ENCODE assay signal across 11 cellular contexts in the genomic region with DNA sequence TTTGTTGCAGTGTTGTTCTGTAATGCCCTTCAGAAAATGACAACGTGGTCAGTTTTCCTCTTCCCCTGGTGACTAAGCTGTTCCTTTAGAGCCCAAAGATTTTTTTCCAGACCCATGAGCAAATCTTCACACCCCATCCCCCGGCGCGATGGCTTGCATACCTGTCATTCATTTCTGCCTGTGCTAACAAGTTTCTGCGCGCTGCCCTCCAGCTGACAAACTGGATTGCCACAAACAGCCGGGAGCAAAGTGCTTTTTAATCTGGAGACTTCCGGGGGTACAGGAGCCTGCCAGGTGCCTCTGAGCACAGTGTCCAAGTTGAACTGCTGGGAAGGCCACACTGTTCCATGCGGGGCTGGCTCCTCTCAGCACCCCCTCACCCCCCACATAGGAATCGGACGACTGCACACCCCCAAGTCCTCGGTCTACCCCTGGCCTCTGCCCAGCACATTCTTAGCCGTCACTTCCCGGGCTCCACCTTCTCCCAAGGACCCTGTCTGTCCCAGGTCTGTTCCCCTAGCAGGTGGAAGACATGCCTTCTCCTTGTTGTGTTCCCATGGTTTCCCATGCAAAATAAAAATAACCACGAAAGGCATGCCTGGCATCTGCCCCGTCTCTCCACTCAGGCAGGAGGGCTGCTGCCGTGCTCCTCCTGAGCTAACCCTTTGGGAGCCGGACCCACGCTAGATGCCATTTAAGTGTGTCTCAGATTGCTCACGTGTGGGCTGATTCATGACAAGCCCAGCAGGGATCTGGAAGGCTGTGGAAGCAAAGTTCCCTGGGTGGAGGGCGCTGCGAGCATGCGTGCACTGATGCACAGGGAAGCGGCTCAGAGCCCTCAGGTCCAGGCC. TPM values are rescaled to one million over a fixed set of nuclear protein-coding genes. Genes with fewer than 3 reads are reported as not detected.
DNase-seq lines count a peak whose midpoint lies in the region; ATAC-seq and TF ChIP-seq lines count a peak whose summit lies in the region.
"Had no signal": no experiment of that assay in that cellular context is flagged by ENCODE, and none has a peak within 500 bp of the region (broad histone marks: within the 10 kb centered on the region; RNA-seq: fewer than 3 reads in every experiment).

No MANE protein-coding gene starts in this region.

- DNase-seq in GM23248 (peak; percentile 82), inferior parietal cortex (ENCODE audit: extremely low spot score) (peak; percentile 29), Karpas-422 (no peak), activated gamma-delta T cell (lab: John Stamatoyannopoulos, UW) (no peak), NCI-H1694 (lab: John Stamatoyannopoulos, UW) (no peak)
- DNase-seq: activated CD4-positive, alpha-beta T cell treated with anti-CD3 and anti-CD28 coated beads, Interleukin-2, amount 50 U/mL, for 4 hours; immature natural killer cell had no signal

- in situ Hi-C loops in GM23248 (cut with MboI) = no loop called here

- H3K36me3 Mint-ChIP-seq in brain = peaks cover 71% of the 10 kb centered on the region

- peak overlapping the region; percentile 86 for H3K27ac ChIP-seq in GM23248
- peak overlapping the region in 19 of 21 experiments; percentile 6 to 76 (median 54) for H3K27ac ChIP-seq in skin epidermis
- no peak overlapping the region for H3K27ac ChIP-seq in Karpas-422 (ENCODE audit: low read length)

- peaks cover 16% of the 10 kb centered on the region for H3K4me1 ChIP-seq in GM23248 (ENCODE audit: insufficient read depth)
- H3K4me1 ChIP-seq in Karpas-422 (ENCODE audit: low read length) = no peaks in the 10 kb centered on the region

- H3K4me3 Mint-ChIP-seq in brain = peak overlapping the region in 1 of 5 experiments; percentile 49
- H3K4me3 Mint-ChIP-seq: immature natural killer cell had no signal

- H3K4me1 Mint-ChIP-seq in brain = peaks cover 11% of the 10 kb centered on the region
- H3K4me1 Mint-ChIP-seq: immature natural killer cell had no signal

- peak overlapping the region; percentile 71 for H3K9ac ChIP-seq in GM23248
- H3K9ac ChIP-seq in Karpas-422 (ENCODE audit: low read length) = no peak overlapping the region

- TF ChIP-seq CTCF in brain (conservative IDR thresholded peaks at IDR 0.05) = no peak

- H3K4me2 ChIP-seq in GM23248 (ENCODE audit: unreplicated experiment) (peak overlapping the region; percentile 15), Karpas-422 (ENCODE audit: low read depth, low read length, poor library complexity, severe bottlenecking) (no peak overlapping the region)

- H3K27me3 Mint-ChIP-seq in brain = no peaks in the 10 kb centered on the region
- H3K27me3 Mint-ChIP-seq: IgD-negative memory B cell had no signal

- H2AFZ ChIP-seq in GM23248 (no peak overlapping the region), Karpas-422 (ENCODE audit: low read length) (no peak overlapping the region)

- H3K9me2 ChIP-seq in GM23248 (ENCODE audit: insufficient read depth) (no peaks in the 10 kb centered on the region), Karpas-422 (replicated peaks; ENCODE audit: insufficient read depth, low read length) (no peaks in the 10 kb centered on the region)

- no peaks in the 10 kb centered on the region for H3K9me3 Mint-ChIP-seq in brain
- H3K9me3 Mint-ChIP-seq: IgD-negative memory B cell, immature natural killer cell had no signal

- H3K27me3 ChIP-seq in GM23248 (replicated peaks; ENCODE audit: insufficient read depth) (no peaks in the 10 kb centered on the region), Karpas-422 (ENCODE audit: low read length) (no peaks in the 10 kb centered on the region)

- H3K4me3 ChIP-seq in GM23248 = no peak overlapping the region
- H3K4me3 ChIP-seq in skin epidermis = no peak overlapping the region
- no peak overlapping the region for H3K4me3 ChIP-seq in Karpas-422 (ENCODE audit: low read length)

- ATAC-seq in GM18519 (IDR thresholded peaks at IDR 0.05; ENCODE audit: low FRiP score, unreplicated experiment) = no peak

- H3K9me3 ChIP-seq in GM23248 (ENCODE audit: low read depth) = no peaks in the 10 kb centered on the region
- H3K9me3 ChIP-seq in Karpas-422 (ENCODE audit: low read length) = no peaks in the 10 kb centered on the region

- H4K20me1 ChIP-seq in GM23248 (ENCODE audit: insufficient read depth) = no peaks in the 10 kb centered on the region; the same call in 1 of the 2 replicates
- no peaks in the 10 kb centered on the region for H4K20me1 ChIP-seq in Karpas-422 (ENCODE audit: insufficient read depth, low read depth, low read length)

- H3K79me2 ChIP-seq in GM23248 (ENCODE audit: insufficient read depth) (peaks cover 15% of the 10 kb centered on the region), Karpas-422 (ENCODE audit: low read length) (no peaks in the 10 kb centered on the region)

- H3K27ac Mint-ChIP-seq in brain = peak overlapping the region in 4 of 5 experiments; percentile 41 to 88 (median 78)
- H3K27ac Mint-ChIP-seq: immature natural killer cell had no signal

- H3F3A ChIP-seq in GM23248 (ENCODE audit: insufficient read depth) = peaks cover 3% of the 10 kb centered on the region

- WGBS in GM23248 (ENCODE audit: low coverage in 1 of 2, low lambda C conversion rate in 2 of 2, missing lambda C conversion rate in 2 of 2), 2 experiments = 55 to 57% methylated on average over 24 of the region's 24 CpGs

- H3K36me3 ChIP-seq in GM23248 (ENCODE audit: low read depth) (peaks cover 23% of the 10 kb centered on the region), Karpas-422 (ENCODE audit: insufficient read depth, low read length) (no peaks in the 10 kb centered on the region)

RNA-seq across cellular contexts. Expression of gene RILPL1, which starts 14.1 kb away (rescaled TPM):
- total RNA-seq in GM23248 (2014; rRNA removed; shearing (Covaris generic)) = 16.6 and 29.8 TPM in 2 replicates
- polyA plus RNA-seq in GM23248 (2016; fragmentation: Nextera tagmentation; extraction: Ambion mirVana) = 2.9 and 3.6 TPM in 2 replicates
- 18.2 TPM for polyA plus RNA-seq in brain (ENCODE audit: insufficient read depth, low read depth, low replicate concordance)
- total RNA-seq in Karpas-422 (2014; rRNA removed; shearing (Covaris generic); ENCODE audit: low replicate concordance) = 0.07 TPM in 1 of 2 replicates, not detected in the other

Comparison
In these comparisons a context has a peak if more than half of its experiments do, and no peak if none do; other contexts are left out.
1. DNase-seq: peak in GM23248 (single experiment) and inferior parietal cortex (single experiment); none in Karpas-422 (single experiment), activated gamma-delta T cell (single experiment) and NCI-H1694 (single experiment).
2. RNA of gene RILPL1, which starts 14.1 kb away (total RNA-seq): 16.6 to 29.8 TPM in GM23248; 0.07 TPM in Karpas-422; every median in the first group is over 10 times any median in the second.